In genomic region chr1:225746361-225747179, GRCh38 we compare ENCODE assay signal across 8 cellular contexts. TPM values are rescaled to one million over a fixed set of nuclear protein-coding genes. Genes with fewer than 3 reads are reported as not detected.
DNase-seq lines count a peak whose midpoint lies in the region; ATAC-seq and TF ChIP-seq lines count a peak whose summit lies in the region.

No MANE protein-coding gene starts in this region.

- H3K9me3 ChIP-seq in SJCRH30 (replicated peaks), result no peaks in the 10 kb centered on the region
- no peaks in the 10 kb centered on the region for H3K9me3 ChIP-seq in OCI-LY7 (ENCODE audit: low read length)

- no peaks in the 10 kb centered on the region for H3K9me2 ChIP-seq in OCI-LY7 (ENCODE audit: insufficient read depth, low read length)

- no peaks in the 10 kb centered on the region for H3K79me2 ChIP-seq in OCI-LY7 (ENCODE audit: insufficient read depth, low read depth, low read length)

- peak; percentile 93 for ATAC-seq in foreskin keratinocyte
- no peak for ATAC-seq in stimulated activated effector memory CD8-positive, alpha-beta T cell treated with anti-CD3 and anti-CD28 coated beads, Interleukin-12 subunit alpha, Interleukin-12 subunit beta, amount 100 ng/mL, for 72 hours
- ATAC-seq in HG02884 (IDR thresholded peaks at IDR 0.05; ENCODE audit: unreplicated experiment), result no peak

- H3K27ac ChIP-seq in SJCRH30 (peak overlapping the region; percentile 4; the same call in 1 of the 2 replicates), foreskin keratinocyte (peak overlapping the region; percentile 88), OCI-LY7 (ENCODE audit: low read depth, low read length, poor library complexity, severe bottlenecking) (no peak overlapping the region)

- no peaks in the 10 kb centered on the region for H3K4me1 Mint-ChIP-seq in stimulated activated effector memory CD8-positive, alpha-beta T cell treated with anti-CD3 and anti-CD28 coated beads, Interleukin-12 subunit alpha, Interleukin-12 subunit beta, amount 100 ng/mL, for 72 hours

- peak overlapping the region; percentile 40 for H3K4me3 ChIP-seq in SJCRH30
- no peak overlapping the region for H3K4me3 ChIP-seq in OCI-LY7 (ENCODE audit: low read depth, low read length, poor library complexity, severe bottlenecking)

- H3K36me3 ChIP-seq in SJCRH30 (no peaks in the 10 kb centered on the region), OCI-LY7 (ENCODE audit: insufficient read depth, low read length) (no peaks in the 10 kb centered on the region)

- no peak overlapping the region for H3K4me3 Mint-ChIP-seq in stimulated activated effector memory CD8-positive, alpha-beta T cell treated with anti-CD3 and anti-CD28 coated beads, Interleukin-12 subunit alpha, Interleukin-12 subunit beta, amount 100 ng/mL, for 72 hours

- H3K36me3 Mint-ChIP-seq in stimulated activated effector memory CD8-positive, alpha-beta T cell treated with anti-CD3 and anti-CD28 coated beads, Interleukin-12 subunit alpha, Interleukin-12 subunit beta, amount 100 ng/mL, for 72 hours, result no peaks in the 10 kb centered on the region

- CTCF ChIA-PET in OCI-LY7 (lab: Charles Lee; ENCODE audit: unreplicated experiment), result interaction anchor here (0.6 kb wide), 2 partner anchors 159 to 494 kb away, joined by 4 read pairs; no protein-coding TSS in a partner anchor

- BruUV-seq in OCI-LY7 (replicated peaks; lab: Mats Ljungman, UMichigan), result no TSS peak

- H2AFZ ChIP-seq in OCI-LY7 (ENCODE audit: low read length), result no peak overlapping the region

- no peaks in the 10 kb centered on the region for H3K9me3 Mint-ChIP-seq in stimulated activated effector memory CD8-positive, alpha-beta T cell treated with anti-CD3 and anti-CD28 coated beads, Interleukin-12 subunit alpha, Interleukin-12 subunit beta, amount 100 ng/mL, for 72 hours

- no peaks in the 10 kb centered on the region for H3K27me3 ChIP-seq in SJCRH30
- H3K27me3 ChIP-seq in foreskin keratinocyte, result no peaks in the 10 kb centered on the region

- no peak overlapping the region for H3K27ac Mint-ChIP-seq in stimulated activated effector memory CD8-positive, alpha-beta T cell treated with anti-CD3 and anti-CD28 coated beads, Interleukin-12 subunit alpha, Interleukin-12 subunit beta, amount 100 ng/mL, for 72 hours

- H3K4me1 ChIP-seq in SJCRH30, result peaks cover 16% of the 10 kb centered on the region
- peaks cover 10% of the 10 kb centered on the region for H3K4me1 ChIP-seq in foreskin keratinocyte
- H3K4me1 ChIP-seq in OCI-LY7 (ENCODE audit: insufficient read depth, low read length, poor library complexity, severe bottlenecking), result peaks cover under 1% of the 10 kb centered on the region

- POLR2A ChIA-PET in OCI-LY7 (lab: Charles Lee), result interaction anchor here (0.6 to 1.1 kb wide), 7 partner anchors 10 to 761 kb away, joined by 4 to 7 read pairs (median 6); no protein-coding TSS in a partner anchor

- H3K4me2 ChIP-seq in OCI-LY7 (ENCODE audit: low read length), result no peak overlapping the region

- no peaks in the 10 kb centered on the region for H4K20me1 ChIP-seq in OCI-LY7 (ENCODE audit: insufficient read depth, low read length)

- TF ChIP-seq CTCF in foreskin keratinocyte (conservative IDR thresholded peaks at IDR 0.05) (no peak), OCI-LY7 (conservative IDR thresholded peaks at IDR 0.05; ENCODE audit: low read length) (no peak)

- intact Hi-C loops in OCI-LY7 (cut with micrococcal nuclease; ENCODE audit: unreplicated experiment), result no loop called here

- DNase-seq in NCI-H510A (lab: John Stamatoyannopoulos, UW), result peak; percentile 33
- no peak for DNase-seq in NCI-H510A treated with DMSO at 0.1 percent for 48 hours (lab: John Stamatoyannopoulos, UW)
- DNase-seq in SJCRH30, result peak; percentile 38 to 68
- DNase-seq in foreskin keratinocyte, result peak; percentile 70 to 75
- peak; percentile 52 for DNase-seq in occipital lobe (lab: John Stamatoyannopoulos, UW)
- DNase-seq in stimulated activated effector memory CD8-positive, alpha-beta T cell treated with anti-CD3 and anti-CD28 coated beads, Interleukin-12 subunit alpha, Interleukin-12 subunit beta, amount 100 ng/mL, for 72 hours (ENCODE audit: low spot score in 2 of 2), result no peak
- no peak for DNase-seq in OCI-LY7 (ENCODE audit: low spot score)

RNA-seq across cellular contexts. Expression of gene SRP9, which starts 31.1 kb away (rescaled TPM):
- total RNA-seq in SJCRH30 (2014; rRNA removed; shearing (Covaris generic)), result 618 and 654 TPM in 2 replicates
- 276 and 283 TPM in 2 replicates for total RNA-seq in foreskin keratinocyte
- 220 and 259 TPM in 2 replicates for polyA plus RNA-seq in foreskin keratinocyte
- total RNA-seq in occipital lobe, result 337 TPM
- 182 and 221 TPM in 2 replicates for total RNA-seq in OCI-LY7 (2014; rRNA removed; shearing (Covaris generic))
- total RNA-seq in OCI-LY7 (2022), result 302 and 306 TPM in 2 replicates

Comparison
In these comparisons a context has a peak if more than half of its experiments do, and no peak if none do; other contexts are left out.
1. DNase-seq: peak in NCI-H510A (single experiment), SJCRH30 (2 of 2), foreskin keratinocyte (2 of 2) and occipital lobe (single experiment); none in NCI-H510A treated with DMSO at 0.1 percent for 48 hours (single experiment), stimulated activated effector memory CD8-positive, alpha-beta T cell treated with anti-CD3 and anti-CD28 coated beads, Interleukin-12 subunit alpha, Interleukin-12 subunit beta, amount 100 ng/mL, for 72 hours (0 of 2) and OCI-LY7 (single experiment).